In genomic region chr19:47112664-47113445, GRCh38 we compare ENCODE assay signal across 8 cellular contexts. TPM values are rescaled to one million over a fixed set of nuclear protein-coding genes. Genes with fewer than 3 reads are reported as not detected.
DNase-seq lines count a peak whose midpoint lies in the region; ATAC-seq and TF ChIP-seq lines count a peak whose summit lies in the region.

No MANE protein-coding gene starts in this region.

- peak overlapping the region; percentile 98 for H2AK5ac ChIP-seq in IMR-90 (ENCODE audit: low read depth, low read length)

- peaks cover 7% of the 10 kb centered on the region for H4K20me1 ChIP-seq in IMR-90 (ENCODE audit: insufficient read depth, low read length)
- no peaks in the 10 kb centered on the region for H4K20me1 ChIP-seq in OCI-LY7 (ENCODE audit: insufficient read depth, low read length)

- no peaks in the 10 kb centered on the region for H3K27me3 ChIP-seq in IMR-90 (ENCODE audit: control insufficient read depth, insufficient read depth, low read length)

- peaks cover 10% of the 10 kb centered on the region for H3K4me1 ChIP-seq in IMR-90 (ENCODE audit: control insufficient read depth, insufficient read depth, low read length)
- peaks cover 35% of the 10 kb centered on the region for H3K4me1 ChIP-seq in OCI-LY7 (ENCODE audit: insufficient read depth, low read length, poor library complexity, severe bottlenecking)

- H2AK9ac ChIP-seq in IMR-90 (replicated peaks; ENCODE audit: low read depth, low read length, poor library complexity): peak overlapping the region; percentile 100

- TF ChIP-seq POLR2A in IMR-90 (IDR thresholded peaks at IDR 0.05; ENCODE audit: low read depth, low read length): peak; percentile 87

- H2BK120ac ChIP-seq in IMR-90 (ENCODE audit: low read depth, low read length): peak overlapping the region; percentile 76

- peak overlapping the region; percentile 87 for H2AFZ ChIP-seq in IMR-90 (replicated peaks; ENCODE audit: low read length, poor library complexity)
- H2AFZ ChIP-seq in OCI-LY7 (ENCODE audit: low read length): peak overlapping the region; percentile 27; the same call in 1 of the 2 replicates

- peak overlapping the region; percentile 96 to 99 for H4K8ac ChIP-seq in IMR-90 (ENCODE audit: low read depth in 2 of 2, low read length in 2 of 2)

- H3K79me2 ChIP-seq in OCI-LY7 (ENCODE audit: insufficient read depth, low read depth, low read length): peaks cover 42% of the 10 kb centered on the region

- ATAC-seq in GM21529 (IDR thresholded peaks at IDR 0.05; ENCODE audit: unreplicated experiment): peak; percentile 81
- ATAC-seq in IMR-90 (ENCODE audit: low read depth): peak; percentile 87

- peak overlapping the region; percentile 75 for H3K4me2 ChIP-seq in IMR-90 (ENCODE audit: low read depth, low read length)
- H3K4me2 ChIP-seq in OCI-LY7 (ENCODE audit: low read length): peak overlapping the region; percentile 100

- peak overlapping the region; percentile 98 for H2BK5ac ChIP-seq in IMR-90 (ENCODE audit: low read depth, low read length, poor library complexity, severe bottlenecking)

- DNase-seq in DMS114 treated with DMSO at 0.1 percent for 48 hours (lab: John Stamatoyannopoulos, UW; ENCODE audit: unreplicated experiment) (peak; percentile 87), IMR-90 (peak; percentile 99), OCI-LY7 (ENCODE audit: low spot score) (peak; percentile 99), activated T-cell treated with anti-CD3 and anti-CD28 coated beads for 4 hours (peak; percentile 97), epidermal melanocyte (ENCODE audit: insufficient read length, low spot score) (peak; percentile 88), middle frontal gyrus (ENCODE audit: extremely low spot score, low spot score) (peak; percentile 97)
- peak; percentile 97 to 98 for DNase-seq in stimulated activated CD8-positive, alpha-beta memory T cell treated with anti-CD3 and anti-CD28 coated beads, Interleukin-2, amount 100 ng/mL, for 1 hour (ENCODE audit: low read depth in 2 of 2)

- peak overlapping the region; percentile 42; the same call in 1 of the 3 replicates for H2BK15ac ChIP-seq in IMR-90 (ENCODE audit: low read depth, low read length)

- CTCF ChIA-PET in IMR-90 (lab: Yijun Ruan, JAX) (interaction anchor here (0.5 to 1.6 kb wide), 4 partner anchors 27 to 426 kb away, joined by 3 to 9 read pairs (median 4); no protein-coding TSS in a partner anchor), OCI-LY7 (lab: Charles Lee; ENCODE audit: unreplicated experiment) (interaction anchor here (0.6 to 1.2 kb wide), 2 partner anchors 18 to 150 kb away, joined by 3 read pairs; no protein-coding TSS in a partner anchor)

- peak overlapping the region; percentile 81 for H3K18ac ChIP-seq in IMR-90 (ENCODE audit: low read depth, low read length)

- TF ChIP-seq RAD21 in IMR-90 (IDR thresholded peaks at IDR 0.05; ENCODE audit: low read length): no peak

- H3K36me3 ChIP-seq in IMR-90 (ENCODE audit: control insufficient read depth, insufficient read depth, low read length) (peaks cover 2% of the 10 kb centered on the region), OCI-LY7 (ENCODE audit: insufficient read depth, low read length) (peaks cover 40% of the 10 kb centered on the region)

- in situ Hi-C loops in IMR-90 (cut with MboI; ENCODE audit: low sequenced_read_pairs): no loop called here

- peaks cover 12 to 42% of the 10 kb centered on the region in 2 experiments for H3K79me1 ChIP-seq in IMR-90 (ENCODE audit: low read depth in 1 of 2, low read length in 2 of 2)

- BruUV-seq in IMR-90 (replicated peaks; lab: Mats Ljungman, UMichigan) (no TSS peak), OCI-LY7 (replicated peaks; lab: Mats Ljungman, UMichigan) (no TSS peak)

- peak overlapping the region; percentile 100 for H3K14ac ChIP-seq in IMR-90 (replicated peaks; ENCODE audit: low read depth, low read length)

- 0% methylated on average over 30 of the region's 64 CpGs; no CpG with 5 or more reads in 1 of the 2 experiments for WGBS in IMR-90 (ENCODE audit: extremely low coverage in 2 of 2, insufficient read length in 1 of 2), 2 experiments

- H3K4ac ChIP-seq in IMR-90 (ENCODE audit: low read depth, low read length): peak overlapping the region; percentile 98

- intact Hi-C loops in IMR-90 (cut with micrococcal nuclease) (loop anchor here (5.0 kb wide), 2 partner anchors 36 to 76 kb away; no protein-coding TSS in a partner anchor), OCI-LY7 (cut with micrococcal nuclease; ENCODE audit: unreplicated experiment) (loop anchor here (5.0 to 10.0 kb wide), 2 partner anchors 36 to 258 kb away; partner anchors contain the start of gene AP2S1)

- H3K9me3 ChIP-seq in IMR-90 (ENCODE audit: control insufficient read depth, insufficient read depth, low read length) (no peaks in the 10 kb centered on the region), OCI-LY7 (ENCODE audit: low read length) (no peaks in the 10 kb centered on the region)

- peak overlapping the region; percentile 97 for H4K91ac ChIP-seq in IMR-90 (ENCODE audit: insufficient read depth, low read depth, low read length)

- H2BK20ac ChIP-seq in IMR-90 (ENCODE audit: low read depth, low read length): no peak overlapping the region

- dilution Hi-C loops in IMR-90 (cut with HindIII; ENCODE audit: low sequenced_read_pairs, unreplicated experiment): no loop called here

- TF ChIP-seq CTCF in IMR-90 (conservative IDR thresholded peaks at IDR 0.05; ENCODE audit: low read depth, low read length): no peak
- no peak for TF ChIP-seq CTCF in OCI-LY7 (conservative IDR thresholded peaks at IDR 0.05; ENCODE audit: low read length)

- H3K23ac ChIP-seq in IMR-90 (ENCODE audit: low read depth, low read length): peak overlapping the region; percentile 97

- H3K27ac ChIP-seq in IMR-90 (ENCODE audit: insufficient read depth, low read length): peak overlapping the region; percentile 96
- H3K27ac ChIP-seq in OCI-LY7 (ENCODE audit: low read depth, low read length, poor library complexity, severe bottlenecking): peak overlapping the region; percentile 93

- peak overlapping the region; percentile 99 for H3K56ac ChIP-seq in IMR-90 (ENCODE audit: extremely low read depth, insufficient read depth, low read length)

- H3K9me2 ChIP-seq in OCI-LY7 (ENCODE audit: insufficient read depth, low read length): no peaks in the 10 kb centered on the region

- POLR2A ChIA-PET in IMR-90 (lab: Charles Lee; ENCODE audit: unreplicated experiment) (interaction anchor here (0.6 to 1.3 kb wide), 2 partner anchors 19 to 45 kb away, joined by 3 to 8 read pairs; no protein-coding TSS in a partner anchor), OCI-LY7 (lab: Charles Lee) (interaction anchor here (0.6 to 1.6 kb wide), 8 partner anchors 11 to 328 kb away, joined by 3 to 12 read pairs (median 4); partner anchors contain the start of genes CCDC9 and SAE1)

- H3K4me3 ChIP-seq in IMR-90 (ENCODE audit: insufficient read depth, low read depth, low read length) (peak overlapping the region; percentile 77), OCI-LY7 (ENCODE audit: low read depth, low read length, poor library complexity, severe bottlenecking) (peak overlapping the region; percentile 94)

- peak overlapping the region; percentile 100 for H3K9ac ChIP-seq in IMR-90 (ENCODE audit: low read depth, low read length)

- peak overlapping the region; percentile 95 for H4K5ac ChIP-seq in IMR-90 (ENCODE audit: low read depth, low read length)

- H3K9me1 ChIP-seq in IMR-90 (ENCODE audit: insufficient read depth, low read length): no peaks in the 10 kb centered on the region

TF ChIP-seq in IMR-90, 13 proteins besides CTCF, POLR2A, EP300 and RAD21 (continues in another document):
- no peak for TF ChIP-seq RCOR1 (IDR thresholded peaks at IDR 0.05; ENCODE audit: insufficient replicate concordance, low read length)
- TF ChIP-seq, protein P1, sequence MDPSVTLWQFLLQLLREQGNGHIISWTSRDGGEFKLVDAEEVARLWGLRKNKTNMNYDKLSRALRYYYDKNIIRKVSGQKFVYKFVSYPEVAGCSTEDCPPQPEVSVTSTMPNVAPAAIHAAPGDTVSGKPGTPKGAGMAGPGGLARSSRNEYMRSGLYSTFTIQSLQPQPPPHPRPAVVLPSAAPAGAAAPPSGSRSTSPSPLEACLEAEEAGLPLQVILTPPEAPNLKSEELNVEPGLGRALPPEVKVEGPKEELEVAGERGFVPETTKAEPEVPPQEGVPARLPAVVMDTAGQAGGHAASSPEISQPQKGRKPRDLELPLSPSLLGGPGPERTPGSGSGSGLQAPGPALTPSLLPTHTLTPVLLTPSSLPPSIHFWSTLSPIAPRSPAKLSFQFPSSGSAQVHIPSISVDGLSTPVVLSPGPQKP (IDR thresholded peaks at IDR 0.05; ENCODE audit: borderline replicate concordance, low read depth, low read length): no peak
- peak; percentile 99 for TF ChIP-seq BHLHE40 (IDR thresholded peaks at IDR 0.05; ENCODE audit: low read depth, low read length)
- TF ChIP-seq CEBPB (IDR thresholded peaks at IDR 0.05; ENCODE audit: low read depth, low read length): no peak
- no peak for TF ChIP-seq NFE2L2 (IDR thresholded peaks at IDR 0.05; ENCODE audit: low read depth, low read length)
- peak; percentile 99 for TF ChIP-seq MAZ (IDR thresholded peaks at IDR 0.05; ENCODE audit: borderline replicate concordance, low read depth, low read length)
- TF ChIP-seq, protein P2, sequence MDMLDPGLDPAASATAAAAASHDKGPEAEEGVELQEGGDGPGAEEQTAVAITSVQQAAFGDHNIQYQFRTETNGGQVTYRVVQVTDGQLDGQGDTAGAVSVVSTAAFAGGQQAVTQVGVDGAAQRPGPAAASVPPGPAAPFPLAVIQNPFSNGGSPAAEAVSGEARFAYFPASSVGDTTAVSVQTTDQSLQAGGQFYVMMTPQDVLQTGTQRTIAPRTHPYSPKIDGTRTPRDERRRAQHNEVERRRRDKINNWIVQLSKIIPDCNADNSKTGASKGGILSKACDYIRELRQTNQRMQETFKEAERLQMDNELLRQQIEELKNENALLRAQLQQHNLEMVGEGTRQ (IDR thresholded peaks at IDR 0.05; ENCODE audit: low read depth, low read length): peak; percentile 98
- no peak for TF ChIP-seq SMC3 (IDR thresholded peaks at IDR 0.05; ENCODE audit: low read depth, low read length)
- no peak for TF ChIP-seq RFX5 (IDR thresholded peaks at IDR 0.05; ENCODE audit: low read depth, low read length)
- TF ChIP-seq MAFK (IDR thresholded peaks at IDR 0.05; ENCODE audit: low read depth, low read length): no peak
- TF ChIP-seq FOS (IDR thresholded peaks at IDR 0.05; ENCODE audit: low read depth, low read length): peak; percentile 47; the same call in 1 of the 2 replicates

RNA-seq across cellular contexts. Expression of gene ZC3H4, which starts 0.7 kb away (rescaled TPM):
- total RNA-seq in IMR-90 (2012; rRNA removed): 3.9 and 5.3 TPM in 2 replicates
- polyA plus RNA-seq in IMR-90 (2012; rRNA removed): 8.9 and 9.3 TPM in 2 replicates
- 5.1 and 5.9 TPM in 2 replicates for polyA plus RNA-seq in IMR-90 (2012; cell fraction: cytosol; rRNA removed)
- polyA plus RNA-seq in IMR-90 (2012; cell fraction: nucleus; rRNA removed; ENCODE audit: low replicate concordance): 8.7 and 14.9 TPM in 2 replicates
- 16.6 and 23.0 TPM in 2 replicates for total RNA-seq in OCI-LY7 (2014; rRNA removed; shearing (Covaris generic))
- total RNA-seq in OCI-LY7 (2022): 76.8 and 80.9 TPM in 2 replicates

RNA-seq across cellular contexts. Expression of gene SAE1, which starts 17.8 kb away (rescaled TPM):
- total RNA-seq in IMR-90 (2012; rRNA removed) (184 and 192 TPM in 2 replicates), OCI-LY7 (2022) (144 and 150 TPM in 2 replicates)
- 137 and 165 TPM in 2 replicates for polyA plus RNA-seq in IMR-90 (2012; rRNA removed)
- polyA plus RNA-seq in IMR-90 (2012; cell fraction: cytosol; rRNA removed): 96.8 and 106 TPM in 2 replicates
- polyA plus RNA-seq in IMR-90 (2012; cell fraction: nucleus; rRNA removed; ENCODE audit: low replicate concordance): 45.0 and 63.3 TPM in 2 replicates
- total RNA-seq in OCI-LY7 (2014; rRNA removed; shearing (Covaris generic)): 165 and 185 TPM in 2 replicates

Comparison
In these comparisons a context has a peak if more than half of its experiments do, and no peak if none do; other contexts are left out.
1. Peak in every context shown above with its lines: DNase-seq, ATAC-seq, H3K4me3 ChIP-seq and H3K27ac ChIP-seq.